In genomic region chr17:82876149-82876548, GRCh38 we compare ENCODE assay signal across 10 cellular contexts. TPM values are rescaled to one million over a fixed set of nuclear protein-coding genes. Genes with fewer than 3 reads are reported as not detected.
DNase-seq lines count a peak whose midpoint lies in the region; ATAC-seq and TF ChIP-seq lines count a peak whose summit lies in the region.
"Had no signal": no experiment of that assay in that cellular context is flagged by ENCODE, and none has a peak within 500 bp of the region (broad histone marks: within the 10 kb centered on the region; RNA-seq: fewer than 3 reads in every experiment).

No MANE protein-coding gene starts in this region.

- peaks cover 8 to 79% (median 43%) of the 10 kb centered on the region in 9 donors for H3K4me1 ChIP-seq in heart right ventricle

- H3K4me3 ChIP-seq in heart right ventricle = no peak overlapping the region
- no peak overlapping the region for H3K4me3 ChIP-seq in skin epidermis

- H3K36me3 ChIP-seq in heart right ventricle = peaks cover 0 to 43% (median 0%) of the 10 kb centered on the region in 9 donors

- no peaks in the 10 kb centered on the region for H3K9me3 ChIP-seq in heart right ventricle

- no peaks in the 10 kb centered on the region for H3K9me3 Mint-ChIP-seq in activated T-helper 17 cell treated with anti-CD3 and anti-CD28 coated beads, Interleukin-2, amount 50 U/mL, for 72 hours

- peaks cover 30% of the 10 kb centered on the region for H3K36me3 Mint-ChIP-seq in activated T-helper 17 cell treated with anti-CD3 and anti-CD28 coated beads, Interleukin-2, amount 50 U/mL, for 72 hours (ENCODE audit: low read depth)

- ATAC-seq in activated T-helper 17 cell treated with anti-CD3 and anti-CD28 coated beads, Interleukin-2, amount 50 U/mL, for 72 hours (replicated peaks) = no peak
- peak in 5 of 8 donors; percentile 40 to 61 (median 51) for ATAC-seq in heart right ventricle
- no peak for ATAC-seq in GM18858 (IDR thresholded peaks at IDR 0.05; ENCODE audit: unreplicated experiment)
- no peak for ATAC-seq in GM19467 (IDR thresholded peaks at IDR 0.05; ENCODE audit: unreplicated experiment)

- WGBS in heart right ventricle, 2 donors = 57 to 70% methylated on average over 18 of the region's 18 CpGs

- H3K27ac ChIP-seq in heart right ventricle (peak overlapping the region in 9 of 10 donors; percentile 31 to 77 (median 63)), skin epidermis (peak overlapping the region in 20 of 21 experiments; percentile 45 to 91 (median 81))

- no peak for TF ChIP-seq CTCF in heart right ventricle (IDR thresholded peaks at IDR 0.05)

- H3K27me3 ChIP-seq in heart right ventricle = no peaks in the 10 kb centered on the region

- DNase-seq in HT-29 (ENCODE audit: low spot score) = peak; percentile 81
- no peak for DNase-seq in heart right ventricle
- DNase-seq in NCI-H1694 treated with DMSO at 0.1 percent for 48 hours (lab: John Stamatoyannopoulos, UW) = no peak
- no peak for DNase-seq in COLO668 (lab: John Stamatoyannopoulos, UW; ENCODE audit: unreplicated experiment)
- DNase-seq: activated naive CD4-positive, alpha-beta T cell treated with Interleukin-2 at 50 U/mL for 16 hours; stimulated activated CD4-positive, alpha-beta T cell treated with anti-CD3 and anti-CD28 coated beads, Interleukin-15, amount 100 ng/mL, for 24 hours had no signal

- intact Hi-C loops in heart right ventricle (cut with DNase I) = loop anchor here in 2 of 10 donors (2.0 to 5.0 kb wide), 2 partner anchors 25 to 36 kb away; no protein-coding TSS in a partner anchor

- peaks cover 30% of the 10 kb centered on the region for H3K4me1 Mint-ChIP-seq in activated T-helper 17 cell treated with anti-CD3 and anti-CD28 coated beads, Interleukin-2, amount 50 U/mL, for 72 hours

- H3K27me3 Mint-ChIP-seq in activated T-helper 17 cell treated with anti-CD3 and anti-CD28 coated beads, Interleukin-2, amount 50 U/mL, for 72 hours = no peaks in the 10 kb centered on the region

- peak overlapping the region; percentile 25 for H3K4me3 Mint-ChIP-seq in activated T-helper 17 cell treated with anti-CD3 and anti-CD28 coated beads, Interleukin-2, amount 50 U/mL, for 72 hours

- H3K27ac Mint-ChIP-seq in activated T-helper 17 cell treated with anti-CD3 and anti-CD28 coated beads, Interleukin-2, amount 50 U/mL, for 72 hours = no peak overlapping the region

RNA-seq across cellular contexts. Expression of gene ZNF750, which starts 36.3 kb away (rescaled TPM):
- total RNA-seq in HT-29 (2014; rRNA removed; shearing (Covaris generic)) = 0.05 TPM in 1 of 2 replicates, not detected in the other
- total RNA-seq in activated T-helper 17 cell treated with anti-CD3 and anti-CD28 coated beads, Interleukin-2, amount 50 U/mL, for 72 hours = not detected
- under 1 TPM in 3 of 10 donors, not detected in 7; 0.11 to 0.20 (median 0.15) TPM for total RNA-seq in heart right ventricle
- polyA plus RNA-seq in heart right ventricle = under 1 TPM; 0.14 to 0.15 TPM

Comparison
In these comparisons a context has a peak if more than half of its experiments do, and no peak if none do; other contexts are left out.
1. ATAC-seq: peak in heart right ventricle (5 of 8); none in activated T-helper 17 cell treated with anti-CD3 and anti-CD28 coated beads, Interleukin-2, amount 50 U/mL, for 72 hours (single experiment), GM18858 (single experiment) and GM19467 (single experiment).